12 cellular contexts compared by ENCODE assay signal in the genomic region with DNA sequence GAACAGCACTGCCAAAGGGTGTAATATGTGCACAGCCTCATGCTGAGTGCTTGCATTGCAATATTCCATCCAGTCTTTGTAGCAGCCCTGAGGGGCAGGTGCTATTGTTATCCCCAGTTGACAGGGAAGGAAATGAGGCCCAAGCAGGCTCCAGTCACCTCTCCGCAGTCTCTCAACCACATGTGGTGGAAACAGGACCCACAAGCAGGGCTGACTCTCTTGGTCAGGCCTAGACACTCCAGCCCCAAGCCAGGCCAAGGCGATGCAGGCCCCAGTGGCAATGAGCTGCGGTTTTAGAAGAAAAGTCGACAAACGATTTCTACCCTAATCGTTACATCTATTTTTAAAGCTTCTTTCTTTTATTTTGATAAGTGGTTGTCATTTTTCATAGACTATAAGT.
"Had no signal": no experiment of that assay in that cellular context is flagged by ENCODE, and none has a peak within 500 bp of the region (broad histone marks: within the 10 kb centered on the region; RNA-seq: fewer than 3 reads in every experiment).

No MANE protein-coding gene starts in this region.

- DNase-seq: activated CD4-positive, alpha-beta T cell treated with anti-CD3 and anti-CD28 coated beads for 36 hours; activated CD8-positive, alpha-beta memory T cell treated with anti-CD3 and anti-CD28 coated beads, Interleukin-2, amount 50 U/mL, for 4 hours; activated CD8-positive, alpha-beta T cell treated with anti-CD3 and anti-CD28 coated beads for 36 hours; activated naive CD4-positive, alpha-beta T cell treated with Interleukin-2 at 50 U/mL for 16 hours; activated naive CD8-positive, alpha-beta T cell treated with anti-CD3 and anti-CD28 coated beads, Interleukin-2, amount 50 U/mL, for 24 hours; heart left ventricle; posterior cingulate gyrus; T1000; thyroid gland had no signal

- H3K4me3 ChIP-seq: heart left ventricle, neural progenitor cell, right atrium auricular region, smooth muscle cell, thyroid gland had no signal

- H2AFZ ChIP-seq: neural progenitor cell had no signal

- H3K9me3 ChIP-seq: heart left ventricle, right atrium auricular region, thyroid gland had no signal

- H3K4me1 ChIP-seq: neural progenitor cell had no signal

- H3K27me3 ChIP-seq: heart left ventricle, neural progenitor cell, right atrium auricular region, thyroid gland had no signal

- H3K4me2 ChIP-seq: neural progenitor cell, smooth muscle cell had no signal

- H3K36me3 ChIP-seq: heart left ventricle, neural progenitor cell, right atrium auricular region, thyroid gland had no signal

- H3K27ac ChIP-seq: heart left ventricle, neural progenitor cell, right atrium auricular region, thyroid gland had no signal

- ATAC-seq: activated CD4-positive, alpha-beta T cell treated with anti-CD3 and anti-CD28 coated beads for 36 hours; activated CD8-positive, alpha-beta T cell treated with anti-CD3 and anti-CD28 coated beads for 36 hours; activated naive CD8-positive, alpha-beta T cell treated with anti-CD3 and anti-CD28 coated beads, Interleukin-2, amount 50 U/mL, for 24 hours had no signal

- H3K9ac ChIP-seq: neural progenitor cell had no signal
